Comparison of ENCODE assay signal across 9 cellular contexts in genomic region chr17:79997004-79997673, GRCh38. TPM values are rescaled to one million over a fixed set of nuclear protein-coding genes. Genes with fewer than 3 reads are reported as not detected.
DNase-seq lines count a peak whose midpoint lies in the region; ATAC-seq and TF ChIP-seq lines count a peak whose summit lies in the region.
"Had no signal": no experiment of that assay in that cellular context is flagged by ENCODE, and none has a peak within 500 bp of the region (broad histone marks: within the 10 kb centered on the region; RNA-seq: fewer than 3 reads in every experiment).

No MANE protein-coding gene starts in this region.

- H3K4me1 ChIP-seq in A673 (ENCODE audit: insufficient read depth, low read length, poor library complexity, severe bottlenecking) (peaks cover 38% of the 10 kb centered on the region), mucosa of descending colon (ENCODE audit: low read depth) (peaks cover 20% of the 10 kb centered on the region)

- H3K9me3 ChIP-seq in A673 (ENCODE audit: low read depth, low read length, poor library complexity, severe bottlenecking), result no peaks in the 10 kb centered on the region
- no peaks in the 10 kb centered on the region for H3K9me3 ChIP-seq in mucosa of descending colon
- H3K9me3 ChIP-seq: pancreas had no signal

- peak overlapping the region; percentile 65 for H3K4me3 Mint-ChIP-seq in activated T-cell treated with anti-CD3 and anti-CD28 coated beads, Interleukin-2, amount 50 U/mL, for 24 hours

- no TSS peak for BruUV-seq in A673 (replicated peaks; lab: Mats Ljungman, UMichigan)

- peaks cover 54% of the 10 kb centered on the region for H3K4me1 Mint-ChIP-seq in activated T-cell treated with anti-CD3 and anti-CD28 coated beads, Interleukin-2, amount 50 U/mL, for 24 hours (ENCODE audit: low read depth)

- peak overlapping the region; percentile 96 for H3K27ac Mint-ChIP-seq in activated T-cell treated with anti-CD3 and anti-CD28 coated beads, Interleukin-2, amount 50 U/mL, for 24 hours

- POLR2A ChIA-PET in A673 (lab: Charles Lee; ENCODE audit: low non-redundant PET), result no interaction called here

- DNase-seq in A673 (ENCODE audit: low spot score), result peak; percentile 88
- DNase-seq in NOMO-1 (lab: John Stamatoyannopoulos, UW; ENCODE audit: unreplicated experiment in 2 of 2), result peak; percentile 88 to 95
- peak; percentile 78 for DNase-seq in activated T-cell treated with anti-CD3 and anti-CD28 coated beads, Interleukin-2, amount 50 U/mL, for 24 hours
- peak in 2 of 3 donors; percentile 37 to 80 for DNase-seq in mucosa of descending colon
- DNase-seq in NCI-H2196 (lab: John Stamatoyannopoulos, UW; ENCODE audit: unreplicated experiment), result no peak
- DNase-seq: pancreas had no signal

- TF ChIP-seq CTCF in A673 (conservative IDR thresholded peaks at IDR 0.05; ENCODE audit: low read depth, low read length) (no peak), mucosa of descending colon (IDR thresholded peaks at IDR 0.05) (no peak)

- H3K36me3 ChIP-seq in A673 (ENCODE audit: insufficient read depth, low read length, poor library complexity, severe bottlenecking) (no peaks in the 10 kb centered on the region), mucosa of descending colon (ENCODE audit: low read depth) (no peaks in the 10 kb centered on the region)
- H3K36me3 ChIP-seq: pancreas had no signal

- H3K36me3 Mint-ChIP-seq in activated T-cell treated with anti-CD3 and anti-CD28 coated beads, Interleukin-2, amount 50 U/mL, for 24 hours (ENCODE audit: low read depth), result no peaks in the 10 kb centered on the region

- ATAC-seq in mucosa of descending colon, result peak; percentile 73
- no peak for ATAC-seq in HG03095 (IDR thresholded peaks at IDR 0.05; ENCODE audit: unreplicated experiment)
- no peak for ATAC-seq in GM21619 (IDR thresholded peaks at IDR 0.05; ENCODE audit: unreplicated experiment)
- ATAC-seq in GM19035 (IDR thresholded peaks at IDR 0.05; ENCODE audit: unreplicated experiment), result no peak

- no peaks in the 10 kb centered on the region for H3K27me3 Mint-ChIP-seq in activated T-cell treated with anti-CD3 and anti-CD28 coated beads, Interleukin-2, amount 50 U/mL, for 24 hours

- H3K27me3 ChIP-seq in A673 (replicated peaks; ENCODE audit: insufficient read depth, low read depth, low read length, poor library complexity), result no peaks in the 10 kb centered on the region
- H3K27me3 ChIP-seq: pancreas had no signal

- H3K9me3 Mint-ChIP-seq in activated T-cell treated with anti-CD3 and anti-CD28 coated beads, Interleukin-2, amount 50 U/mL, for 24 hours, result no peaks in the 10 kb centered on the region

- CTCF ChIA-PET in A673 (lab: Charles Lee), result interaction anchor here (0.6 to 1.3 kb wide), 3 partner anchors 11 to 1712 kb away, joined by 8 to 12 read pairs (median 11); no protein-coding TSS in a partner anchor

- no peak overlapping the region for H3K4me3 ChIP-seq in A673 (ENCODE audit: low read depth, low read length, poor library complexity, severe bottlenecking)
- H3K4me3 ChIP-seq in mucosa of descending colon, result no peak overlapping the region
- H3K4me3 ChIP-seq: pancreas had no signal

- intact Hi-C loops in A673 (cut with micrococcal nuclease; ENCODE audit: unreplicated experiment), result no loop called here
- intact Hi-C loops in mucosa of descending colon (cut with DNase I, micrococcal nuclease), result loop anchor here in 1 of 2 donors (10.0 kb wide), 1 partner anchor 192 kb away; no protein-coding TSS in a partner anchor

- peak overlapping the region; percentile 80 for H3K27ac ChIP-seq in A673 (ENCODE audit: low read depth, low read length, poor library complexity, severe bottlenecking)
- H3K27ac ChIP-seq: pancreas had no signal

RNA-seq across cellular contexts. Expression of gene TBC1D16, which starts 38.5 kb away (rescaled TPM):
- 49.1 and 54.7 TPM in 2 replicates for total RNA-seq in A673 (2021)
- total RNA-seq in mucosa of descending colon, result 10 to 100 TPM; 10.9 to 23.4 (median 22.1) TPM

RNA-seq across cellular contexts. Expression of gene CCDC40, which starts 39.3 kb away (rescaled TPM):
- total RNA-seq in A673 (2021), result 3.5 and 6.4 TPM in 2 replicates
- total RNA-seq in mucosa of descending colon, result 1 to 10 TPM; 2.1 to 5.9 (median 2.7) TPM
